ENCODE assay signal across 33 cellular contexts in the genomic region with DNA sequence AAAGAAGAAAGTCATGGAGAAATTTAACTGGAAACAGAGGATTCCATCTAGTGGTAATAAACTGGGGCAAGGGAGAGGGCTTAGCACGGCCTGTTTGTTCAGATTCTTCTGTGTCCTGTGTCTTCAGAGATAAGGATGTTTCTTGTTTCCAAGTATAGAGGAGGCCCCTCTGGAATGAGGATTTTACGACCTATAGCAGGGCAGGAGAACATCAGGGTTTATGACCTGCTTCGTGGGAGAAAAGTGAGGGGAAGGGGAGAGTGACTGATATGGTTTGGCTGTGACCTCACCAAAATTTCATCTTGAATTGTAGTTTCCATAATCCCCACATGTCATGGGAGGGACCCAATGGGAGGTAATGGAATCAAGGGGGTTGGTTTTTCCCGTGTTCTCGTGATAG.
"Had no signal": no experiment of that assay in that cellular context is flagged by ENCODE, and none has a peak within 500 bp of the region (broad histone marks: within the 10 kb centered on the region; RNA-seq: fewer than 3 reads in every experiment).

No MANE protein-coding gene starts in this region.

- H3K9me3 Mint-ChIP-seq: activated T-cell treated with anti-CD3 and anti-CD28 coated beads, Interleukin-2, amount 50 U/mL, for 72 hours; neural crest cell had no signal

- H3K4me1 Mint-ChIP-seq: activated CD8-positive, alpha-beta memory T cell treated with anti-CD3 and anti-CD28 coated beads, Interleukin-2, amount 10 ng/mL, durations not matched to agents 7 days and 5 days; naive B cell; stimulated activated naive B cell treated with anti-CD40 and anti-IgM and Interleukin-4, amounts not matched to agents 10 μg/mL and 1 μg/mL and 100 μg/mL, for 72 hours had no signal

- H3K4me3 Mint-ChIP-seq: activated CD8-positive, alpha-beta memory T cell treated with anti-CD3 and anti-CD28 coated beads, Interleukin-2, amount 10 ng/mL, durations not matched to agents 7 days and 5 days; activated CD8-positive, alpha-beta T cell treated with anti-CD3 and anti-CD28 coated beads, Interleukin-2, amount 10 ng/mL, durations not matched to agents 7 days and 5 days; activated naive CD8-positive, alpha-beta T cell; activated T-cell treated with anti-CD3 and anti-CD28 coated beads, Interleukin-2, amount 50 U/mL, for 72 hours; effector memory CD8-positive, alpha-beta T cell; naive B cell; neural crest cell; stimulated activated naive B cell treated with anti-CD40 and anti-IgM and Interleukin-4, amounts not matched to agents 10 μg/mL and 1 μg/mL and 100 μg/mL, for 72 hours had no signal

- H3K27me3 Mint-ChIP-seq: activated CD8-positive, alpha-beta memory T cell treated with anti-CD3 and anti-CD28 coated beads, Interleukin-2, amount 10 ng/mL, durations not matched to agents 7 days and 5 days; activated naive CD8-positive, alpha-beta T cell; effector memory CD8-positive, alpha-beta T cell; naive B cell; stimulated activated naive B cell treated with anti-CD40 and anti-IgM and Interleukin-4, amounts not matched to agents 10 μg/mL and 1 μg/mL and 100 μg/mL, for 72 hours had no signal

- H3K36me3 Mint-ChIP-seq: activated CD8-positive, alpha-beta memory T cell treated with anti-CD3 and anti-CD28 coated beads, Interleukin-2, amount 10 ng/mL, durations not matched to agents 7 days and 5 days; activated naive CD8-positive, alpha-beta T cell; naive B cell; stimulated activated naive B cell treated with anti-CD40 and anti-IgM and Interleukin-4, amounts not matched to agents 10 μg/mL and 1 μg/mL and 100 μg/mL, for 72 hours had no signal

- H3K27ac Mint-ChIP-seq: activated CD8-positive, alpha-beta memory T cell treated with anti-CD3 and anti-CD28 coated beads, Interleukin-2, amount 10 ng/mL, durations not matched to agents 7 days and 5 days; activated CD8-positive, alpha-beta T cell treated with anti-CD3 and anti-CD28 coated beads, Interleukin-2, amount 10 ng/mL, durations not matched to agents 7 days and 5 days; activated naive CD8-positive, alpha-beta T cell; activated T-cell treated with anti-CD3 and anti-CD28 coated beads, Interleukin-2, amount 50 U/mL, for 72 hours; effector memory CD8-positive, alpha-beta T cell; naive B cell; stimulated activated naive B cell treated with anti-CD40 and anti-IgM and Interleukin-4, amounts not matched to agents 10 μg/mL and 1 μg/mL and 100 μg/mL, for 72 hours had no signal

- DNase-seq: activated CD4-positive, alpha-beta T cell treated with anti-CD3 and anti-CD28 coated beads, Interleukin-2, amount 50 U/mL, for 1 hour; activated CD4-positive, CD25-positive, alpha-beta regulatory T cell treated with anti-CD3 and anti-CD28 coated beads, Interleukin-2, amount 50 U/mL, for 72 hours; activated CD8-positive, alpha-beta memory T cell treated with anti-CD3 and anti-CD28 coated beads, Interleukin-2, amount 10 ng/mL, durations not matched to agents 7 days and 5 days; activated CD8-positive, alpha-beta T cell treated with anti-CD3 and anti-CD28 coated beads, Interleukin-2, amount 10 ng/mL, durations not matched to agents 7 days and 5 days; activated effector memory CD4-positive, alpha-beta T cell treated with Interleukin-2 at 50 U/mL for 16 hours; activated naive CD4-positive, alpha-beta T cell treated with Interleukin-2 at 50 U/mL for 16 hours; activated T-cell treated with anti-CD3 and anti-CD28 coated beads for 4 hours; activated T-cell treated with anti-CD3 and anti-CD28 coated beads, Interleukin-2, amount 50 U/mL, for 72 hours; aorta; body of pancreas; cerebellar nuclear complex; dorsolateral prefrontal cortex; effector memory CD8-positive, alpha-beta T cell; foreskin keratinocyte; heart right ventricle; kidney glomerular epithelial cell; left lung; lower lobe of right lung; naive B cell; nucleus accumbens; psoas muscle; sigmoid colon; small intestine; stimulated activated CD4-positive, alpha-beta T cell treated with anti-CD3 and anti-CD28 coated beads, Interleukin-1b, Interleukin-23, amount 100 ng/mL, for 48 hours; stimulated activated CD4-positive, alpha-beta T cell treated with anti-CD3 and anti-CD28 coated beads, Interleukin-4, amount 100 ng/mL, for 4 hours; stimulated activated CD8-positive, alpha-beta memory T cell treated with anti-CD3 and anti-CD28 coated beads, Interleukin-4, amount 100 ng/mL, for 48 hours; stimulated activated naive B cell treated with anti-CD40 and anti-IgM and Interleukin-4, amounts not matched to agents 10 μg/mL and 1 μg/mL and 100 μg/mL, for 72 hours; stomach; T-helper 2 cell; thyroid gland; upper lobe of right lung had no signal
